In genomic region chr6:23498013-23498412, GRCh38 we compare ENCODE assay signal across 22 cellular contexts.
A peak's percentile ranks its signal among the peaks of the same experiment; 100 is the strongest.
DNase-seq lines count a peak whose midpoint lies in the region; ATAC-seq and TF ChIP-seq lines count a peak whose summit lies in the region.
"Had no signal": no experiment of that assay in that cellular context is flagged by ENCODE, and none has a peak within 500 bp of the region (broad histone marks: within the 10 kb centered on the region; RNA-seq: fewer than 3 reads in every experiment).

No MANE protein-coding gene starts in this region.

- H3K4me2 ChIP-seq in OCI-LY3 (ENCODE audit: low read length): peak overlapping the region; percentile 56

- H3K79me2 ChIP-seq in OCI-LY3 (ENCODE audit: low read length): no peaks in the 10 kb centered on the region

- peaks cover 14% of the 10 kb centered on the region; the same call in 1 of the 2 replicates for H3K9me3 ChIP-seq in OCI-LY3 (ENCODE audit: insufficient read depth, low read length)
- H3K9me3 ChIP-seq: gastroesophageal sphincter, HAP-1, ovary, tibial nerve had no signal

- no peaks in the 10 kb centered on the region for H4K20me1 ChIP-seq in OCI-LY3 (ENCODE audit: insufficient read depth, low read length)

- ATAC-seq in HG03097 (IDR thresholded peaks at IDR 0.05; ENCODE audit: low FRiP score, unreplicated experiment): no peak
- ATAC-seq: activated T-helper 17 cell treated with anti-CD3 and anti-CD28 coated beads, Interleukin-2, amount 50 U/mL, for 72 hours; gastroesophageal sphincter; naive thymus-derived CD4-positive, alpha-beta T cell had no signal

- peak overlapping the region; percentile 67 for H3K9ac ChIP-seq in OCI-LY3 (ENCODE audit: low read length)

- DNase-seq in AG09319 (ENCODE audit: extremely low read depth, low read depth) (peak; percentile 31), cardiac fibroblast (ENCODE audit: low read depth in 2 of 2) (peak; percentile 7 to 27), iris pigment epithelial cell (ENCODE audit: low read depth) (peak; percentile 45), SW480 (ENCODE audit: low spot score) (no peak), SHP77 (lab: John Stamatoyannopoulos, UW) (no peak)
- no peak for DNase-seq in activated effector memory CD4-positive, alpha-beta T cell treated with anti-CD3 and anti-CD28 coated beads, Interleukin-2, amount 50 U/mL, for 16 hours
- DNase-seq: ACHN; activated CD4-positive, alpha-beta T cell treated with anti-CD3 and anti-CD28 coated beads for 4 hours; DMS79 treated with DMSO at 0.1 percent for 48 hours; dorsolateral prefrontal cortex; kidney glomerular epithelial cell; naive thymus-derived CD4-positive, alpha-beta T cell; NCI-H1105; NCI-H510A treated with DMSO at 0.1 percent for 48 hours; ovary; RPMI8226 had no signal

- peaks cover 56% of the 10 kb centered on the region for H3K36me3 ChIP-seq in OCI-LY3 (replicated peaks; ENCODE audit: low read depth, low read length)
- H3K36me3 ChIP-seq: gastroesophageal sphincter, HAP-1, ovary, tibial nerve had no signal

- H3K4me3 ChIP-seq in OCI-LY3 (ENCODE audit: low read length): peak overlapping the region; percentile 28; the same call in 1 of the 2 replicates
- no peak overlapping the region for H3K4me3 ChIP-seq in cardiac fibroblast (replicated peaks in 1 of 2; ENCODE audit: low read depth in 2 of 2, low read length in 2 of 2)
- H3K4me3 ChIP-seq: dorsolateral prefrontal cortex, gastroesophageal sphincter, HAP-1, ovary, tibial nerve had no signal

- H3K27ac ChIP-seq in OCI-LY3 (ENCODE audit: low read length): peak overlapping the region; percentile 98
- H3K27ac ChIP-seq: dorsolateral prefrontal cortex, gastroesophageal sphincter, ovary, tibial nerve had no signal

- no peak for TF ChIP-seq CTCF in AG09319 (IDR thresholded peaks at IDR 0.05; ENCODE audit: low read depth, low read length)
- no peak for TF ChIP-seq CTCF in OCI-LY3 (IDR thresholded peaks at IDR 0.05; ENCODE audit: low read depth, low read length)
- no peak for TF ChIP-seq CTCF in cardiac fibroblast (IDR thresholded peaks at IDR 0.05; ENCODE audit: low read depth, low read length)

- peaks cover 76% of the 10 kb centered on the region for H3K4me1 ChIP-seq in OCI-LY3 (ENCODE audit: low read length)
- H3K4me1 ChIP-seq: gastroesophageal sphincter, HAP-1, tibial nerve had no signal

- H3K27me3 ChIP-seq in OCI-LY3 (ENCODE audit: low read depth, low read length): no peaks in the 10 kb centered on the region
- H3K27me3 ChIP-seq: dorsolateral prefrontal cortex, gastroesophageal sphincter, ovary, tibial nerve had no signal

- peak overlapping the region; percentile 47; the same call in 1 of the 2 replicates for H2AFZ ChIP-seq in OCI-LY3 (ENCODE audit: low read depth, low read length)

Comparison
In these comparisons a context has a peak if more than half of its experiments do, and no peak if none do; other contexts are left out.
1. DNase-seq: peak in AG09319 (single experiment), cardiac fibroblast (2 of 2) and iris pigment epithelial cell (single experiment); none in SW480 (single experiment), SHP77 (0 of 2) and activated effector memory CD4-positive, alpha-beta T cell treated with anti-CD3 and anti-CD28 coated beads, Interleukin-2, amount 50 U/mL, for 16 hours (single experiment).